1 cellular context compared by ENCODE assay signal in the genomic region with DNA sequence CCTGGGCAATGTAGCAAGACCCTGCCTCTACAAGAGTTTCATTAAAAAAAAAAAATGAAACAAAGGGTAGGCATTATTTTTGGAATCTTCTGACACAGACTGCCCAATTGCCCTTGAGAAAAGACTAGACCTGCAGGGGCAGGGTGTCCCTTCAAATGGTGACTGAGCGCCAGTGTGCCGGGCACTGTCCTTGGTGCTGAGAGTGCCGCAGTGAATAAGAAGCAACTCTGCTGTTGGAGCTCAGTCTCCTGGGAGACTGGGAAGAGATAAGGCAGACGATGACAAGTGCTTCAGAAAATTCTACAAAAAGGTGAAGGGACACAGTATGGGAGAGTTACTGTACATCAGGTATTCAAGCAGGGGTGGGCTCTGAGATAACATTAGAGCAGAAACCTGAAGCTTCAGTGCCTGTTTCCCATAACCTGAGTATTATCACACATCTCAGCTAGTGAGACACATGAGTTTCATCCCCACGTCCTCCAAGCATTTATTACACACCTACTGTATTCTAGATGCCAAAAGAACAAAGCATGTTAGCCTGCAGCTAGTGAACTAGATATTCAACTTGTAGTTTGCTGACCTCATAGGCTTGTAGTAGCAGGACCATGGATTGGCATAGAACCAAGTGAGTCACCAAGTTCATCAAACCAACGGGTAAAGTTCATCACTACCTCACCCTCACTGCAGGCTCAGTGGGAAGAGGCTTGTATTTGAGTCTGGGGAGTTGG.
TF ChIP-seq lines count a peak whose summit lies in the region.

No MANE protein-coding gene starts in this region.

TF ChIP-seq in HepG2, 621 proteins besides CTCF, POLR2A, EP300 and RAD21 (continued from another document and continues in another):
- TF ChIP-seq, protein P1, sequence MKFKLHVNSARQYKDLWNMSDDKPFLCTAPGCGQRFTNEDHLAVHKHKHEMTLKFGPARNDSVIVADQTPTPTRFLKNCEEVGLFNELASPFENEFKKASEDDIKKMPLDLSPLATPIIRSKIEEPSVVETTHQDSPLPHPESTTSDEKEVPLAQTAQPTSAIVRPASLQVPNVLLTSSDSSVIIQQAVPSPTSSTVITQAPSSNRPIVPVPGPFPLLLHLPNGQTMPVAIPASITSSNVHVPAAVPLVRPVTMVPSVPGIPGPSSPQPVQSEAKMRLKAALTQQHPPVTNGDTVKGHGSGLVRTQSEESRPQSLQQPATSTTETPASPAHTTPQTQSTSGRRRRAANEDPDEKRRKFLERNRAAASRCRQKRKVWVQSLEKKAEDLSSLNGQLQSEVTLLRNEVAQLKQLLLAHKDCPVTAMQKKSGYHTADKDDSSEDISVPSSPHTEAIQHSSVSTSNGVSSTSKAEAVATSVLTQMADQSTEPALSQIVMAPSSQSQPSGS (CRISPR knock-in tag; IDR thresholded peaks at IDR 0.05) = 0 out of 2 replicates have a peak, but pooled peaks have one; percentile 48
- TF ChIP-seq NFYB (CRISPR knock-in tag; IDR thresholded peaks at IDR 0.05) (peak; percentile 22; the same call in 1 of the 2 replicates), ZNF720 (CRISPR knock-in tag; IDR thresholded peaks at IDR 0.05) (no peak), ZNF354B (CRISPR knock-in tag; IDR thresholded peaks at IDR 0.05) (0 out of 2 replicates have a peak, but pooled peaks have one; percentile 26), MZF1 (CRISPR knock-in tag; IDR thresholded peaks at IDR 0.05; ENCODE audit: borderline replicate concordance) (no peak), ZNF614 (CRISPR knock-in tag; IDR thresholded peaks at IDR 0.05; ENCODE audit: borderline replicate concordance) (peak; percentile 29; the same call in 1 of the 2 replicates), KLF6 (CRISPR knock-in tag; IDR thresholded peaks at IDR 0.05) (peak; percentile 93), NAIF1 (CRISPR knock-in tag; IDR thresholded peaks at IDR 0.05; ENCODE audit: borderline replicate concordance) (0 out of 2 replicates have a peak, but pooled peaks have one; percentile 43), SRY (CRISPR knock-in tag; IDR thresholded peaks at IDR 0.05) (peak; percentile 85; the same call in 1 of the 2 replicates), ZFP36L1 (CRISPR knock-in tag; IDR thresholded peaks at IDR 0.05) (peak; percentile 52; the same call in 1 of the 2 replicates), ZSCAN9 (CRISPR knock-in tag; IDR thresholded peaks at IDR 0.05; ENCODE audit: borderline replicate concordance) (peak; percentile 97), BCL6 (CRISPR knock-in tag; IDR thresholded peaks at IDR 0.05) (no peak; the same call in 1 of the 2 replicates), ZFP90 (CRISPR knock-in tag; IDR thresholded peaks at IDR 0.05; ENCODE audit: borderline replicate concordance) (0 out of 2 replicates have a peak, but pooled peaks have one; percentile 22), SRSF1 (optimal IDR thresholded peaks at IDR 0.05; ENCODE audit: low read depth, low read length) (no peak), KDM4B (CRISPR knock-in tag; IDR thresholded peaks at IDR 0.05) (peak; percentile 72; the same call in 1 of the 2 replicates), CBX2 (IDR thresholded peaks at IDR 0.05; ENCODE audit: low read depth, low read length) (no peak), CBX2 (CRISPR knock-in tag; IDR thresholded peaks at IDR 0.05; ENCODE audit: low read depth) (no peak), NKX3-1 (CRISPR knock-in tag; IDR thresholded peaks at IDR 0.05) (peak; percentile 77), ZNF644 (CRISPR knock-in tag; IDR thresholded peaks at IDR 0.05; ENCODE audit: low read depth) (peak; percentile 69; the same call in 1 of the 2 replicates), GZF1 (CRISPR knock-in tag; IDR thresholded peaks at IDR 0.05) (no peak), SALL1 (CRISPR knock-in tag; IDR thresholded peaks at IDR 0.05) (peak; percentile 85), ZNF282 (IDR thresholded peaks at IDR 0.05; ENCODE audit: partially characterized antibody) (no peak), ZNF263 (CRISPR knock-in tag; IDR thresholded peaks at IDR 0.05) (peak; percentile 59; the same call in 1 of the 2 replicates), HMGA1 (CRISPR knock-in tag; conservative IDR thresholded peaks at IDR 0.05) (no peak), NFYC (CRISPR knock-in tag; IDR thresholded peaks at IDR 0.05) (0 out of 2 replicates have a peak, but pooled peaks have one; percentile 31), SAP130 (CRISPR knock-in tag; IDR thresholded peaks at IDR 0.05; ENCODE audit: low read depth) (peak; percentile 70), CC2D1A (CRISPR knock-in tag; IDR thresholded peaks at IDR 0.05) (no peak), ATM (IDR thresholded peaks at IDR 0.05; ENCODE audit: borderline replicate concordance) (no peak), ZNF367 (CRISPR knock-in tag; IDR thresholded peaks at IDR 0.05; ENCODE audit: borderline replicate concordance) (peak; percentile 48; the same call in 1 of the 2 replicates), TCF7 (IDR thresholded peaks at IDR 0.05; ENCODE audit: low read depth) (no peak), ZNF556 (CRISPR knock-in tag; IDR thresholded peaks at IDR 0.05; ENCODE audit: borderline replicate concordance) (no peak), HES4 (CRISPR knock-in tag; IDR thresholded peaks at IDR 0.05; ENCODE audit: borderline replicate concordance) (peak; percentile 62), ZKSCAN8 (CRISPR knock-in tag; IDR thresholded peaks at IDR 0.05; ENCODE audit: borderline replicate concordance) (0 out of 2 replicates have a peak, but pooled peaks have one; percentile 43)
- TF ChIP-seq, protein P2, sequence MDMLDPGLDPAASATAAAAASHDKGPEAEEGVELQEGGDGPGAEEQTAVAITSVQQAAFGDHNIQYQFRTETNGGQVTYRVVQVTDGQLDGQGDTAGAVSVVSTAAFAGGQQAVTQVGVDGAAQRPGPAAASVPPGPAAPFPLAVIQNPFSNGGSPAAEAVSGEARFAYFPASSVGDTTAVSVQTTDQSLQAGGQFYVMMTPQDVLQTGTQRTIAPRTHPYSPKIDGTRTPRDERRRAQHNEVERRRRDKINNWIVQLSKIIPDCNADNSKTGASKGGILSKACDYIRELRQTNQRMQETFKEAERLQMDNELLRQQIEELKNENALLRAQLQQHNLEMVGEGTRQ (IDR thresholded peaks at IDR 0.05; ENCODE audit: low read depth, low read length) = no peak
- TF ChIP-seq, protein P2 (CRISPR knock-in tag; IDR thresholded peaks at IDR 0.05; ENCODE audit: borderline replicate concordance) = no peak
- TF ChIP-seq, protein P3, sequence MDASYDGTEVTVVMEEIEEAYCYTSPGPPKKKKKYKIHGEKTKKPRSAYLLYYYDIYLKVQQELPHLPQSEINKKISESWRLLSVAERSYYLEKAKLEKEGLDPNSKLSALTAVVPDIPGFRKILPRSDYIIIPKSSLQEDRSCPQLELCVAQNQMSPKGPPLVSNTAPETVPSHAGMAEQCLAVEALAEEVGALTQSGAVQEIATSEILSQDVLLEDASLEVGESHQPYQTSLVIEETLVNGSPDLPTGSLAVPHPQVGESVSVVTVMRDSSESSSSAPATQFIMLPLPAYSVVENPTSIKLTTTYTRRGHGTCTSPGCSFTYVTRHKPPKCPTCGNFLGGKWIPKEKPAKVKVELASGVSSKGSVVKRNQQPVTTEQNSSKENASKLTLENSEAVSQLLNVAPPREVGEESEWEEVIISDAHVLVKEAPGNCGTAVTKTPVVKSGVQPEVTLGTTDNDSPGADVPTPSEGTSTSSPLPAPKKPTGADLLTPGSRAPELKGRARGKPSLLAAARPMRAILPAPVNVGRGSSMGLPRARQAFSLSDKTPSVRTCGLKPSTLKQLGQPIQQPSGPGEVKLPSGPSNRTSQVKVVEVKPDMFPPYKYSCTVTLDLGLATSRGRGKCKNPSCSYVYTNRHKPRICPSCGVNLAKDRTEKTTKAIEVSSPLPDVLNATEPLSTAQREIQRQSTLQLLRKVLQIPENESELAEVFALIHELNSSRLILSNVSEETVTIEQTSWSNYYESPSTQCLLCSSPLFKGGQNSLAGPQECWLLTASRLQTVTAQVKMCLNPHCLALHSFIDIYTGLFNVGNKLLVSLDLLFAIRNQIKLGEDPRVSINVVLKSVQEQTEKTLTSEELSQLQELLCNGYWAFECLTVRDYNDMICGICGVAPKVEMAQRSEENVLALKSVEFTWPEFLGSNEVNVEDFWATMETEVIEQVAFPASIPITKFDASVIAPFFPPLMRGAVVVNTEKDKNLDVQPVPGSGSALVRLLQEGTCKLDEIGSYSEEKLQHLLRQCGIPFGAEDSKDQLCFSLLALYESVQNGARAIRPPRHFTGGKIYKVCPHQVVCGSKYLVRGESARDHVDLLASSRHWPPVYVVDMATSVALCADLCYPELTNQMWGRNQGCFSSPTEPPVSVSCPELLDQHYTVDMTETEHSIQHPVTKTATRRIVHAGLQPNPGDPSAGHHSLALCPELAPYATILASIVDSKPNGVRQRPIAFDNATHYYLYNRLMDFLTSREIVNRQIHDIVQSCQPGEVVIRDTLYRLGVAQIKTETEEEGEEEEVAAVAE (CRISPR knock-in tag; IDR thresholded peaks at IDR 0.05; ENCODE audit: borderline replicate concordance) = peak; percentile 82
- TF ChIP-seq, protein P4, sequence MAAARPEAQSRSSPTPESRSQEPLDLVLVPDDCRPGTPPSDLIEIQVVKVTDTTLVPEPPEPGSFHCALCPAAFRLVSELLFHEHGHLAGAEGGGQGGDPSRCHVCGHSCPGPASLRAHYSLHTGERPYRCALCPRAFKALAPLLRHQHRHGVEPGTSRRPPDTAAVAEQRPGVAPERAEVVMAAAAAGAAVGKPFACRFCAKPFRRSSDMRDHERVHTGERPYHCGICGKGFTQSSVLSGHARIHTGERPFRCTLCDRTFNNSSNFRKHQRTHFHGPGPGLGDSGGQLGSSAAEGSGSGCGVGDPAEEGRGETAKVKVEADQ (CRISPR knock-in tag; IDR thresholded peaks at IDR 0.05; ENCODE audit: borderline replicate concordance) = no peak
- TF ChIP-seq, protein P5, sequence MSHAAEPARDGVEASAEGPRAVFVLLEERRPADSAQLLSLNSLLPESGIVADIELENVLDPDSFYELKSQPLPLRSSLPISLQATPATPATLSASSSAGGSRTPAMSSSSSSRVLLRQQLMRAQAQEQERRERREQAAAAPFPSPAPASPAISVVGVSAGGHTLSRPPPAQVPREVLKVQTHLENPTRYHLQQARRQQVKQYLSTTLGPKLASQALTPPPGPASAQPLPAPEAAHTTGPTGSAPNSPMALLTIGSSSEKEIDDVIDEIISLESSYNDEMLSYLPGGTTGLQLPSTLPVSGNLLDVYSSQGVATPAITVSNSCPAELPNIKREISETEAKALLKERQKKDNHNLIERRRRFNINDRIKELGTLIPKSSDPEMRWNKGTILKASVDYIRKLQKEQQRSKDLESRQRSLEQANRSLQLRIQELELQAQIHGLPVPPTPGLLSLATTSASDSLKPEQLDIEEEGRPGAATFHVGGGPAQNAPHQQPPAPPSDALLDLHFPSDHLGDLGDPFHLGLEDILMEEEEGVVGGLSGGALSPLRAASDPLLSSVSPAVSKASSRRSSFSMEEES (CRISPR knock-in tag; IDR thresholded peaks at IDR 0.05) = peak; percentile 68; the same call in 1 of the 2 replicates
- TF ChIP-seq, protein P6, sequence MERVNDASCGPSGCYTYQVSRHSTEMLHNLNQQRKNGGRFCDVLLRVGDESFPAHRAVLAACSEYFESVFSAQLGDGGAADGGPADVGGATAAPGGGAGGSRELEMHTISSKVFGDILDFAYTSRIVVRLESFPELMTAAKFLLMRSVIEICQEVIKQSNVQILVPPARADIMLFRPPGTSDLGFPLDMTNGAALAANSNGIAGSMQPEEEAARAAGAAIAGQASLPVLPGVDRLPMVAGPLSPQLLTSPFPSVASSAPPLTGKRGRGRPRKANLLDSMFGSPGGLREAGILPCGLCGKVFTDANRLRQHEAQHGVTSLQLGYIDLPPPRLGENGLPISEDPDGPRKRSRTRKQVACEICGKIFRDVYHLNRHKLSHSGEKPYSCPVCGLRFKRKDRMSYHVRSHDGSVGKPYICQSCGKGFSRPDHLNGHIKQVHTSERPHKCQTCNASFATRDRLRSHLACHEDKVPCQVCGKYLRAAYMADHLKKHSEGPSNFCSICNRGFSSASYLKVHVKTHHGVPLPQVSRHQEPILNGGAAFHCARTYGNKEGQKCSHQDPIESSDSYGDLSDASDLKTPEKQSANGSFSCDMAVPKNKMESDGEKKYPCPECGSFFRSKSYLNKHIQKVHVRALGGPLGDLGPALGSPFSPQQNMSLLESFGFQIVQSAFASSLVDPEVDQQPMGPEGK (CRISPR knock-in tag; IDR thresholded peaks at IDR 0.05) = 0 out of 2 replicates have a peak, but pooled peaks have one; percentile 33
- TF ChIP-seq, protein P7, sequence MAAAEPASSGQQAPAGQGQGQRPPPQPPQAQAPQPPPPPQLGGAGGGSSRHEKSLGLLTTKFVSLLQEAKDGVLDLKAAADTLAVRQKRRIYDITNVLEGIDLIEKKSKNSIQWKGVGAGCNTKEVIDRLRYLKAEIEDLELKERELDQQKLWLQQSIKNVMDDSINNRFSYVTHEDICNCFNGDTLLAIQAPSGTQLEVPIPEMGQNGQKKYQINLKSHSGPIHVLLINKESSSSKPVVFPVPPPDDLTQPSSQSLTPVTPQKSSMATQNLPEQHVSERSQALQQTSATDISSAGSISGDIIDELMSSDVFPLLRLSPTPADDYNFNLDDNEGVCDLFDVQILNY (CRISPR knock-in tag; conservative IDR thresholded peaks at IDR 0.05) = no peak
- TF ChIP-seq, protein P8, sequence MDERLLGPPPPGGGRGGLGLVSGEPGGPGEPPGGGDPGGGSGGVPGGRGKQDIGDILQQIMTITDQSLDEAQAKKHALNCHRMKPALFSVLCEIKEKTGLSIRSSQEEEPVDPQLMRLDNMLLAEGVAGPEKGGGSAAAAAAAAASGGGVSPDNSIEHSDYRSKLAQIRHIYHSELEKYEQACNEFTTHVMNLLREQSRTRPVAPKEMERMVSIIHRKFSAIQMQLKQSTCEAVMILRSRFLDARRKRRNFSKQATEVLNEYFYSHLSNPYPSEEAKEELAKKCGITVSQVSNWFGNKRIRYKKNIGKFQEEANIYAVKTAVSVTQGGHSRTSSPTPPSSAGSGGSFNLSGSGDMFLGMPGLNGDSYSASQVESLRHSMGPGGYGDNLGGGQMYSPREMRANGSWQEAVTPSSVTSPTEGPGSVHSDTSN (CRISPR knock-in tag; IDR thresholded peaks at IDR 0.05) = no peak
- TF ChIP-seq, protein P9, sequence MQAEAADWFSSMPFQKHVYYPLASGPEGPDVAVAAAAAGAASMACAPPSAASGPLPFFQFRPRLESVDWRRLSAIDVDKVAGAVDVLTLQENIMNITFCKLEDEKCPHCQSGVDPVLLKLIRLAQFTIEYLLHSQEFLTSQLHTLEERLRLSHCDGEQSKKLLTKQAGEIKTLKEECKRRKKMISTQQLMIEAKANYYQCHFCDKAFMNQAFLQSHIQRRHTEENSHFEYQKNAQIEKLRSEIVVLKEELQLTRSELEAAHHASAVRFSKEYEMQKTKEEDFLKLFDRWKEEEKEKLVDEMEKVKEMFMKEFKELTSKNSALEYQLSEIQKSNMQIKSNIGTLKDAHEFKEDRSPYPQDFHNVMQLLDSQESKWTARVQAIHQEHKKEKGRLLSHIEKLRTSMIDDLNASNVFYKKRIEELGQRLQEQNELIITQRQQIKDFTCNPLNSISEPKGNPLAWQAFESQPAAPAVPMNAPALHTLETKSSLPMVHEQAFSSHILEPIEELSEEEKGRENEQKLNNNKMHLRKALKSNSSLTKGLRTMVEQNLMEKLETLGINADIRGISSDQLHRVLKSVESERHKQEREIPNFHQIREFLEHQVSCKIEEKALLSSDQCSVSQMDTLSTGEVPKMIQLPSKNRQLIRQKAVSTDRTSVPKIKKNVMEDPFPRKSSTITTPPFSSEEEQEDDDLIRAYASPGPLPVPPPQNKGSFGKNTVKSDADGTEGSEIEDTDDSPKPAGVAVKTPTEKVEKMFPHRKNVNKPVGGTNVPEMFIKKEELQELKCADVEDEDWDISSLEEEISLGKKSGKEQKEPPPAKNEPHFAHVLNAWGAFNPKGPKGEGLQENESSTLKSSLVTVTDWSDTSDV (CRISPR knock-in tag; IDR thresholded peaks at IDR 0.05) = no peak
